Comparison of ENCODE assay signal across 7 cellular contexts in the genomic region with DNA sequence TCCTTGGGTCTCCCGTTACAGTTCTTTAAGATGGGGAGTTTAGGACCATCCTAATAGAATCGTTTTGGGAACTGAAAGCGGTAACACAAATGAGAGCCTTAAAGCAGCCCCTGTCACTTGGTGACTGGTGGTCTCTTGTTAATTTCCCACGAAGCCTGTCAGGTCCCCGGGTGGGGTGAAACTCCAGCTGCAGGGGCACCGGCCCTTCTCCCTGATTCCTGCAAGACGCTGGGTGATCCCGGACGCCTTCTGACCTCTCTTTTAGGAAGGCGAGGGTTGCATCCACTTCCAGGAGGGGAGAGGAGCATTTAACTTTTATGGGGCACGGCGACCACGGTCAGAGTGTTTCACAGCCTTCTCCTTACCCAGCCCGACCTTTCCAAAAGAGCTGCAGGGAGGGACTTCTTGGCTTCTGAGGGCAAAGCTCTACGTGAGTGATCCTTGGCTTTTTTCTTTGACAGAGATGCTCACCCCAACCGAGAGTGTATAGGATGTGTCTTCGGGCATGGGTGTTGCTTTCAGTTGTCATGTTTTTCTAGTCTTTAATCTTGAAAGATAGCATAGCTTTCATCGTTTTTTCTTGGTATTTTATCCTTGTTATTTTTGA. TPM values are rescaled to one million over a fixed set of nuclear protein-coding genes. Genes with fewer than 3 reads are reported as not detected.
DNase-seq lines count a peak whose midpoint lies in the region; ATAC-seq, FAIRE-seq and TF ChIP-seq lines count a peak whose summit lies in the region.

No MANE protein-coding gene starts in this region.

- H3K9me3 Mint-ChIP-seq in activated T-cell treated with anti-CD3 and anti-CD28 coated beads, Interleukin-2, amount 50 U/mL, for 72 hours, result peaks cover 4 to 11% of the 10 kb centered on the region in 2 donors

- in situ Hi-C loops in GM13976 (cut with MboI; ENCODE audit: low sequenced_read_pairs, unreplicated experiment), result no loop called here

- peak; percentile 24 for ATAC-seq in HG03354 (IDR thresholded peaks at IDR 0.05; ENCODE audit: poor library complexity, severe bottlenecking, unreplicated experiment)
- peak in 1 of 2 donors; percentile 10 for ATAC-seq in activated T-cell treated with anti-CD3 and anti-CD28 coated beads, Interleukin-2, amount 50 U/mL, for 72 hours (replicated peaks in 1 of 2)

- H3K4me1 ChIP-seq in right atrium auricular region, result peaks cover 0 to 18% of the 10 kb centered on the region in 2 donors

- H3K4me1 Mint-ChIP-seq in activated T-cell treated with anti-CD3 and anti-CD28 coated beads, Interleukin-2, amount 50 U/mL, for 72 hours (ENCODE audit: low read depth), result peaks cover 22% of the 10 kb centered on the region

- no peaks in the 10 kb centered on the region for H3K27me3 ChIP-seq in right atrium auricular region

- no peak for FAIRE-seq in D721Med (lab: Jason Lieb, UNC)

- H3K27ac ChIP-seq in right atrium auricular region, result peak overlapping the region; percentile 70 to 80
- peak overlapping the region in 19 of 21 experiments; percentile 37 to 87 (median 77) for H3K27ac ChIP-seq in skin epidermis

- DNase-seq in GM13976 (ENCODE audit: low spot score), result peak; percentile 18
- no peak for DNase-seq in activated T-cell treated with anti-CD3 and anti-CD28 coated beads, Interleukin-2, amount 50 U/mL, for 72 hours
- DNase-seq in right atrium auricular region (ENCODE audit: low spot score), result no peak
- DNase-seq in dedifferentiated amniotic fluid mesenchymal stem cell (ENCODE audit: extremely low spot score), result no peak
- no peak for DNase-seq in D721Med (ENCODE audit: insufficient read length, low spot score)

- TF ChIP-seq CTCF in GM13976 (IDR thresholded peaks at IDR 0.05; ENCODE audit: borderline replicate concordance, control extremely low read depth, extremely low read depth, insufficient read depth, missing control alignments) (no peak), right atrium auricular region (IDR thresholded peaks at IDR 0.05) (no peak), D721Med (IDR thresholded peaks at IDR 0.05; ENCODE audit: insufficient read depth, missing control alignments) (no peak)

- H3K27ac Mint-ChIP-seq in activated T-cell treated with anti-CD3 and anti-CD28 coated beads, Interleukin-2, amount 50 U/mL, for 72 hours, result peak overlapping the region; percentile 95

- peaks cover 26% of the 10 kb centered on the region for H3K36me3 ChIP-seq in right atrium auricular region

- H3K4me3 ChIP-seq in right atrium auricular region (peak overlapping the region; percentile 69 to 84), skin epidermis (peak overlapping the region; percentile 64 to 90 (median 72))

- H3K4me3 Mint-ChIP-seq in activated T-cell treated with anti-CD3 and anti-CD28 coated beads, Interleukin-2, amount 50 U/mL, for 72 hours, result peak overlapping the region; percentile 98 to 99

- no peaks in the 10 kb centered on the region for H3K27me3 Mint-ChIP-seq in activated T-cell treated with anti-CD3 and anti-CD28 coated beads, Interleukin-2, amount 50 U/mL, for 72 hours (ENCODE audit: low read depth)

- peaks cover 11 to 44% of the 10 kb centered on the region in 2 donors for H3K36me3 Mint-ChIP-seq in activated T-cell treated with anti-CD3 and anti-CD28 coated beads, Interleukin-2, amount 50 U/mL, for 72 hours (ENCODE audit: insufficient read depth in 2 of 2)

- peaks cover 7 to 16% of the 10 kb centered on the region in 2 donors for H3K9me3 ChIP-seq in right atrium auricular region

RNA-seq across cellular contexts. Expression of a gene that starts 0.7 kb away (rescaled TPM):
- total RNA-seq in activated T-cell treated with anti-CD3 and anti-CD28 coated beads, Interleukin-2, amount 50 U/mL, for 72 hours, result 1 to 10 TPM; 1.9 to 3.0 TPM
- 1 to 10 TPM; 2.2 to 2.8 TPM for total RNA-seq in right atrium auricular region

RNA-seq across cellular contexts. Expression of a gene that starts 19.7 kb away (rescaled TPM):
- 10 to 100 TPM; 23.6 to 26.3 TPM for total RNA-seq in activated T-cell treated with anti-CD3 and anti-CD28 coated beads, Interleukin-2, amount 50 U/mL, for 72 hours
- 10 to 100 TPM in 1 of 2 donors, 1 to 10 TPM in 1; 7.8 to 19.0 TPM for total RNA-seq in right atrium auricular region

RNA-seq across cellular contexts. Expression of a gene that starts 27.5 kb away (rescaled TPM):
- total RNA-seq in activated T-cell treated with anti-CD3 and anti-CD28 coated beads, Interleukin-2, amount 50 U/mL, for 72 hours, result 1 to 10 TPM; 6.2 to 8.5 TPM
- total RNA-seq in right atrium auricular region, result 1 to 10 TPM; 6.0 TPM

RNA-seq across cellular contexts. Expression of a gene that starts 41.9 kb away (rescaled TPM):
- total RNA-seq in activated T-cell treated with anti-CD3 and anti-CD28 coated beads, Interleukin-2, amount 50 U/mL, for 72 hours, result 1 to 10 TPM; 3.3 TPM
- 1 to 10 TPM; 1.2 to 1.6 TPM for total RNA-seq in right atrium auricular region

RNA-seq across cellular contexts. Expression of a gene that starts 51.0 kb away (rescaled TPM):
- 10 to 100 TPM; 15.3 to 16.3 TPM for total RNA-seq in activated T-cell treated with anti-CD3 and anti-CD28 coated beads, Interleukin-2, amount 50 U/mL, for 72 hours
- 10 to 100 TPM; 11.5 to 17.1 TPM for total RNA-seq in right atrium auricular region
